ENCODE assay signal across 17 cellular contexts in the genomic region with DNA sequence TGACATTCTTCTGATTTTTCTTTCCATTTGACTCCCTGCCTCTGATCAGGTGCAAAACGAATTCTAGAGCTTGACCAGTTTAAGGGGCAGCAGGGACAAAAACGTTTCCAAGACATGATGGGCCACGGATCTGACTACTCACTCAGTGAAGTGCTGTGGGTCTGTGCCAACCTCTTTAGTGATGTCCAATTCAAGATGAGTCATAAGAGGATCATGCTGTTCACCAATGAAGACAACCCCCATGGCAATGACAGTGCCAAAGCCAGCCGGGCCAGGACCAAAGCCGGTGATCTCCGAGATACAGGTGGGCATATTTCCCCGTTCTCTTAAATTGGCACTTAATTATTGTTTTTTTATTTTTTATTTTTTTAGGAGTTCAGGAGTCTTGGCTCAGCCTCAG. TPM values are rescaled to one million over a fixed set of nuclear protein-coding genes. Genes with fewer than 3 reads are reported as not detected.
DNase-seq lines count a peak whose midpoint lies in the region; ATAC-seq and TF ChIP-seq lines count a peak whose summit lies in the region.
"Had no signal": no experiment of that assay in that cellular context is flagged by ENCODE, and none has a peak within 500 bp of the region (broad histone marks: within the 10 kb centered on the region; RNA-seq: fewer than 3 reads in every experiment).

No MANE protein-coding gene starts in this region.

- no peaks in the 10 kb centered on the region for H3K27me3 ChIP-seq in right cardiac atrium (ENCODE audit: control insufficient read depth, insufficient read depth)
- H3K27me3 ChIP-seq in hepatocyte: no peaks in the 10 kb centered on the region
- H3K27me3 ChIP-seq: dorsolateral prefrontal cortex, pancreas had no signal

- intact Hi-C loops in right cardiac atrium (cut with DNase I): no loop called here
- intact Hi-C loops in activated T-helper 1 cell treated with anti-CD3 and anti-CD28 coated beads, Interleukin-12 subunit alpha, Interleukin-12 subunit beta, Interleukin-2, Interleukin-4 antibody, amounts not matched to agents 30 ng/mL and 10 ng/mL and 1 ng/mL, durations not matched to agents 14 hours and 24 hours and 36 hours (cut with micrococcal nuclease): no loop called here

- H3K27me3 Mint-ChIP-seq in activated T-helper 1 cell treated with anti-CD3 and anti-CD28 coated beads, Interleukin-12 subunit alpha, Interleukin-12 subunit beta, Interleukin-2, Interleukin-4 antibody, amounts not matched to agents 30 ng/mL and 10 ng/mL and 1 ng/mL, durations not matched to agents 14 hours and 24 hours and 36 hours (ENCODE audit: insufficient read depth): no peaks in the 10 kb centered on the region
- H3K27me3 Mint-ChIP-seq: stimulated activated naive CD8-positive, alpha-beta T cell treated with anti-CD3 and anti-CD28 coated beads, Interleukin-15, Interleukin-2, amounts not matched to agents 100 ng/mL and 50 ng/mL, for 24 hours had no signal

- no peaks in the 10 kb centered on the region for H3K9me2 ChIP-seq in hepatocyte (replicated peaks; ENCODE audit: insufficient read depth)

- DNase-seq in AG20443 (ENCODE audit: low spot score) (peak; percentile 33), M059J (ENCODE audit: low read depth) (peak; percentile 70), cerebellar cortex (ENCODE audit: low spot score) (peak; percentile 29), right cardiac atrium (peak; percentile 30 to 63 (median 62)), hepatocyte (ENCODE audit: low spot score) (no peak)
- no peak for DNase-seq in activated T-helper 1 cell treated with anti-CD3 and anti-CD28 coated beads, Interleukin-12 subunit alpha, Interleukin-12 subunit beta, Interleukin-2, Interleukin-4 antibody, amounts not matched to agents 30 ng/mL and 10 ng/mL and 1 ng/mL, durations not matched to agents 14 hours and 24 hours and 36 hours (ENCODE audit: low spot score)
- DNase-seq: activated CD4-positive, alpha-beta T cell treated with anti-CD3 and anti-CD28 coated beads for 48 hours; activated gamma-delta T cell treated with Interleukin-2 at 50 U/mL for 16 hours; NCI-H748 treated with DMSO at 0.1 percent for 48 hours; pancreas; stimulated activated CD4-positive, alpha-beta T cell treated with anti-CD3 and anti-CD28 coated beads, Interleukin-4, amount 100 ng/mL, for 1 hour; SW 1271 had no signal

- peaks cover 3% of the 10 kb centered on the region for H4K20me1 ChIP-seq in hepatocyte (ENCODE audit: insufficient read depth, poor library complexity, severe bottlenecking)

- ATAC-seq in right cardiac atrium: peak; percentile 82 to 85
- no peak for ATAC-seq in GM21367 (IDR thresholded peaks at IDR 0.05; ENCODE audit: unreplicated experiment)
- no peak for ATAC-seq in HG03095 (IDR thresholded peaks at IDR 0.05; ENCODE audit: unreplicated experiment)
- ATAC-seq: pancreas had no signal

- H3K4me1 Mint-ChIP-seq in activated T-helper 1 cell treated with anti-CD3 and anti-CD28 coated beads, Interleukin-12 subunit alpha, Interleukin-12 subunit beta, Interleukin-2, Interleukin-4 antibody, amounts not matched to agents 30 ng/mL and 10 ng/mL and 1 ng/mL, durations not matched to agents 14 hours and 24 hours and 36 hours (ENCODE audit: low read depth): peaks cover 7% of the 10 kb centered on the region
- H3K4me1 Mint-ChIP-seq: CD14-positive monocyte had no signal

- peak overlapping the region; percentile 84 for H3K27ac ChIP-seq in right cardiac atrium (ENCODE audit: low read length)
- H3K27ac ChIP-seq in hepatocyte: no peak overlapping the region
- H3K27ac ChIP-seq: pancreas had no signal

- no peak overlapping the region for H3K4me2 ChIP-seq in hepatocyte

- 57% methylated on average over 7 of the region's 7 CpGs for WGBS in right cardiac atrium
- WGBS in hepatocyte (ENCODE audit: low lambda C conversion rate, missing lambda C conversion rate): 92% methylated on average over 7 of the region's 7 CpGs

- H3K4me3 ChIP-seq in right cardiac atrium (ENCODE audit: low read length) (no peak overlapping the region), hepatocyte (no peak overlapping the region)
- H3K4me3 ChIP-seq: dorsolateral prefrontal cortex, pancreas had no signal

- H3K4me1 ChIP-seq in right cardiac atrium (ENCODE audit: control insufficient read depth, insufficient read depth, low read length) (peaks cover 2% of the 10 kb centered on the region), hepatocyte (ENCODE audit: insufficient read depth) (no peaks in the 10 kb centered on the region)
- H3K4me1 ChIP-seq: pancreas had no signal

- TF ChIP-seq CTCF in hepatocyte (IDR thresholded peaks at IDR 0.05; ENCODE audit: poor library complexity): no peak

- H3K9me3 ChIP-seq in right cardiac atrium (ENCODE audit: control insufficient read depth, low read length) (no peaks in the 10 kb centered on the region), hepatocyte (ENCODE audit: low read depth) (no peaks in the 10 kb centered on the region)
- H3K9me3 ChIP-seq: pancreas had no signal

- peaks cover 43% of the 10 kb centered on the region for H3K79me2 ChIP-seq in hepatocyte

- peaks cover 45% of the 10 kb centered on the region for H3K36me3 Mint-ChIP-seq in activated T-helper 1 cell treated with anti-CD3 and anti-CD28 coated beads, Interleukin-12 subunit alpha, Interleukin-12 subunit beta, Interleukin-2, Interleukin-4 antibody, amounts not matched to agents 30 ng/mL and 10 ng/mL and 1 ng/mL, durations not matched to agents 14 hours and 24 hours and 36 hours (ENCODE audit: low read depth)

- H3K36me3 ChIP-seq in hepatocyte (replicated peaks; ENCODE audit: insufficient read depth, low read depth): peaks cover 9% of the 10 kb centered on the region

- no peaks in the 10 kb centered on the region for H3K9me3 Mint-ChIP-seq in activated T-helper 1 cell treated with anti-CD3 and anti-CD28 coated beads, Interleukin-12 subunit alpha, Interleukin-12 subunit beta, Interleukin-2, Interleukin-4 antibody, amounts not matched to agents 30 ng/mL and 10 ng/mL and 1 ng/mL, durations not matched to agents 14 hours and 24 hours and 36 hours
- H3K9me3 Mint-ChIP-seq: CD14-positive monocyte; stimulated activated naive CD8-positive, alpha-beta T cell treated with anti-CD3 and anti-CD28 coated beads, Interleukin-15, Interleukin-2, amounts not matched to agents 100 ng/mL and 50 ng/mL, for 24 hours had no signal

- H3K27ac Mint-ChIP-seq in activated T-helper 1 cell treated with anti-CD3 and anti-CD28 coated beads, Interleukin-12 subunit alpha, Interleukin-12 subunit beta, Interleukin-2, Interleukin-4 antibody, amounts not matched to agents 30 ng/mL and 10 ng/mL and 1 ng/mL, durations not matched to agents 14 hours and 24 hours and 36 hours: no peak overlapping the region
- H3K27ac Mint-ChIP-seq: stimulated activated naive CD8-positive, alpha-beta T cell treated with anti-CD3 and anti-CD28 coated beads, Interleukin-15, Interleukin-2, amounts not matched to agents 100 ng/mL and 50 ng/mL, for 24 hours had no signal

- no peak overlapping the region for H3K4me3 Mint-ChIP-seq in activated T-helper 1 cell treated with anti-CD3 and anti-CD28 coated beads, Interleukin-12 subunit alpha, Interleukin-12 subunit beta, Interleukin-2, Interleukin-4 antibody, amounts not matched to agents 30 ng/mL and 10 ng/mL and 1 ng/mL, durations not matched to agents 14 hours and 24 hours and 36 hours
- H3K4me3 Mint-ChIP-seq: CD14-positive monocyte; stimulated activated naive CD8-positive, alpha-beta T cell treated with anti-CD3 and anti-CD28 coated beads, Interleukin-15, Interleukin-2, amounts not matched to agents 100 ng/mL and 50 ng/mL, for 24 hours had no signal

- no peak overlapping the region for H2AFZ ChIP-seq in hepatocyte

RNA-seq across cellular contexts. Expression of a gene that starts 15.4 kb away (rescaled TPM):
- total RNA-seq in M059J (2014; rRNA removed; shearing (Covaris generic)): 392 and 397 TPM in 2 replicates
- total RNA-seq in right cardiac atrium (100 to 1,000 TPM; 160 to 183 (median 173) TPM), hepatocyte (273 and 276 TPM in 2 replicates)
- polyA plus RNA-seq in right cardiac atrium (144 TPM), hepatocyte (242 and 260 TPM in 2 replicates)
- total RNA-seq in activated T-helper 1 cell treated with anti-CD3 and anti-CD28 coated beads, Interleukin-12 subunit alpha, Interleukin-12 subunit beta, Interleukin-2, Interleukin-4 antibody, amounts not matched to agents 30 ng/mL and 10 ng/mL and 1 ng/mL, durations not matched to agents 14 hours and 24 hours and 36 hours: 367 and 368 TPM in 2 replicates

RNA-seq across cellular contexts. Expression of a gene that starts 15.6 kb away (rescaled TPM):
- total RNA-seq in M059J (2014; rRNA removed; shearing (Covaris generic)): 20.0 and 26.0 TPM in 2 replicates
- total RNA-seq in right cardiac atrium (10 to 100 TPM; 56.5 to 90.7 (median 74.8) TPM), hepatocyte (29.0 and 32.1 TPM in 2 replicates)
- polyA plus RNA-seq in right cardiac atrium (86.4 TPM), hepatocyte (31.2 and 32.5 TPM in 2 replicates)
- total RNA-seq in activated T-helper 1 cell treated with anti-CD3 and anti-CD28 coated beads, Interleukin-12 subunit alpha, Interleukin-12 subunit beta, Interleukin-2, Interleukin-4 antibody, amounts not matched to agents 30 ng/mL and 10 ng/mL and 1 ng/mL, durations not matched to agents 14 hours and 24 hours and 36 hours: 84.8 and 86.4 TPM in 2 replicates

RNA-seq across cellular contexts. Expression of a gene that starts 46.8 kb away (rescaled TPM):
- total RNA-seq in M059J (2014; rRNA removed; shearing (Covaris generic)): 13.4 and 15.8 TPM in 2 replicates
- 10 to 100 TPM; 12.6 to 21.4 (median 18.3) TPM for total RNA-seq in right cardiac atrium
- polyA plus RNA-seq in right cardiac atrium: 19.1 TPM
- 36.5 and 42.3 TPM in 2 replicates for total RNA-seq in hepatocyte
- polyA plus RNA-seq in hepatocyte: 66.1 and 68.7 TPM in 2 replicates
- total RNA-seq in activated T-helper 1 cell treated with anti-CD3 and anti-CD28 coated beads, Interleukin-12 subunit alpha, Interleukin-12 subunit beta, Interleukin-2, Interleukin-4 antibody, amounts not matched to agents 30 ng/mL and 10 ng/mL and 1 ng/mL, durations not matched to agents 14 hours and 24 hours and 36 hours: 21.4 and 22.6 TPM in 2 replicates

RNA-seq across cellular contexts. Expression of a gene that starts 52.2 kb away (rescaled TPM):
- total RNA-seq in M059J (2014; rRNA removed; shearing (Covaris generic)): 77.7 and 96.3 TPM in 2 replicates
- total RNA-seq in right cardiac atrium (100 to 1,000 TPM; 195 to 233 (median 216) TPM), hepatocyte (119 and 144 TPM in 2 replicates)
- polyA plus RNA-seq in right cardiac atrium (246 TPM), hepatocyte (240 and 245 TPM in 2 replicates)
- 337 and 339 TPM in 2 replicates for total RNA-seq in activated T-helper 1 cell treated with anti-CD3 and anti-CD28 coated beads, Interleukin-12 subunit alpha, Interleukin-12 subunit beta, Interleukin-2, Interleukin-4 antibody, amounts not matched to agents 30 ng/mL and 10 ng/mL and 1 ng/mL, durations not matched to agents 14 hours and 24 hours and 36 hours

Comparison
In these comparisons a context has a peak if more than half of its experiments do, and no peak if none do; other contexts are left out.
1. DNase-seq: peak in AG20443 (single experiment), M059J (single experiment), cerebellar cortex (single experiment) and right cardiac atrium (3 of 3); none in hepatocyte (single experiment) and activated T-helper 1 cell treated with anti-CD3 and anti-CD28 coated beads, Interleukin-12 subunit alpha, Interleukin-12 subunit beta, Interleukin-2, Interleukin-4 antibody, amounts not matched to agents 30 ng/mL and 10 ng/mL and 1 ng/mL, durations not matched to agents 14 hours and 24 hours and 36 hours (single experiment).
2. ATAC-seq: peak in right cardiac atrium (2 of 2); none in GM21367 (single experiment) and HG03095 (single experiment).